ENCODE assay signal across 1 cellular context in genomic region chr17:43924558-43924957, GRCh38.
TF ChIP-seq lines count a peak whose summit lies in the region.

No MANE protein-coding gene starts in this region.

TF ChIP-seq in HepG2, 621 proteins besides CTCF, POLR2A, EP300 and RAD21 (continued from another document):
- TF ChIP-seq, protein P1, sequence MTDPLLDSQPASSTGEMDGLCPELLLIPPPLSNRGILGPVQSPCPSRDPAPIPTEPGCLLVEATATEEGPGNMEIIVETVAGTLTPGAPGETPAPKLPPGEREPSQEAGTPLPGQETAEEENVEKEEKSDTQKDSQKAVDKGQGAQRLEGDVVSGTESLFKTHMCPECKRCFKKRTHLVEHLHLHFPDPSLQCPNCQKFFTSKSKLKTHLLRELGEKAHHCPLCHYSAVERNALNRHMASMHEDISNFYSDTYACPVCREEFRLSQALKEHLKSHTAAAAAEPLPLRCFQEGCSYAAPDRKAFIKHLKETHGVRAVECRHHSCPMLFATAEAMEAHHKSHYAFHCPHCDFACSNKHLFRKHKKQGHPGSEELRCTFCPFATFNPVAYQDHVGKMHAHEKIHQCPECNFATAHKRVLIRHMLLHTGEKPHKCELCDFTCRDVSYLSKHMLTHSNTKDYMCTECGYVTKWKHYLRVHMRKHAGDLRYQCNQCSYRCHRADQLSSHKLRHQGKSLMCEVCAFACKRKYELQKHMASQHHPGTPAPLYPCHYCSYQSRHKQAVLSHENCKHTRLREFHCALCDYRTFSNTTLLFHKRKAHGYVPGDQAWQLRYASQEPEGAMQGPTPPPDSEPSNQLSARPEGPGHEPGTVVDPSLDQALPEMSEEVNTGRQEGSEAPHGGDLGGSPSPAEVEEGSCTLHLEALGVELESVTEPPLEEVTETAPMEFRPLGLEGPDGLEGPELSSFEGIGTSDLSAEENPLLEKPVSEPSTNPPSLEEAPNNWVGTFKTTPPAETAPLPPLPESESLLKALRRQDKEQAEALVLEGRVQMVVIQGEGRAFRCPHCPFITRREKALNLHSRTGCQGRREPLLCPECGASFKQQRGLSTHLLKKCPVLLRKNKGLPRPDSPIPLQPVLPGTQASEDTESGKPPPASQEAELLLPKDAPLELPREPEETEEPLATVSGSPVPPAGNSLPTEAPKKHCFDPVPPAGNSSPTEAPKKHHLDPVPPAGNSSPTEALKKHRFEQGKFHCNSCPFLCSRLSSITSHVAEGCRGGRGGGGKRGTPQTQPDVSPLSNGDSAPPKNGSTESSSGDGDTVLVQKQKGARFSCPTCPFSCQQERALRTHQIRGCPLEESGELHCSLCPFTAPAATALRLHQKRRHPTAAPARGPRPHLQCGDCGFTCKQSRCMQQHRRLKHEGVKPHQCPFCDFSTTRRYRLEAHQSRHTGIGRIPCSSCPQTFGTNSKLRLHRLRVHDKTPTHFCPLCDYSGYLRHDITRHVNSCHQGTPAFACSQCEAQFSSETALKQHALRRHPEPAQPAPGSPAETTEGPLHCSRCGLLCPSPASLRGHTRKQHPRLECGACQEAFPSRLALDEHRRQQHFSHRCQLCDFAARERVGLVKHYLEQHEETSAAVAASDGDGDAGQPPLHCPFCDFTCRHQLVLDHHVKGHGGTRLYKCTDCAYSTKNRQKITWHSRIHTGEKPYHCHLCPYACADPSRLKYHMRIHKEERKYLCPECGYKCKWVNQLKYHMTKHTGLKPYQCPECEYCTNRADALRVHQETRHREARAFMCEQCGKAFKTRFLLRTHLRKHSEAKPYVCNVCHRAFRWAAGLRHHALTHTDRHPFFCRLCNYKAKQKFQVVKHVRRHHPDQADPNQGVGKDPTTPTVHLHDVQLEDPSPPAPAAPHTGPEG (CRISPR knock-in tag; IDR thresholded peaks at IDR 0.05): no peak
- TF ChIP-seq HDAC1 (CRISPR knock-in tag; IDR thresholded peaks at IDR 0.05): no peak
- TF ChIP-seq, protein P2, sequence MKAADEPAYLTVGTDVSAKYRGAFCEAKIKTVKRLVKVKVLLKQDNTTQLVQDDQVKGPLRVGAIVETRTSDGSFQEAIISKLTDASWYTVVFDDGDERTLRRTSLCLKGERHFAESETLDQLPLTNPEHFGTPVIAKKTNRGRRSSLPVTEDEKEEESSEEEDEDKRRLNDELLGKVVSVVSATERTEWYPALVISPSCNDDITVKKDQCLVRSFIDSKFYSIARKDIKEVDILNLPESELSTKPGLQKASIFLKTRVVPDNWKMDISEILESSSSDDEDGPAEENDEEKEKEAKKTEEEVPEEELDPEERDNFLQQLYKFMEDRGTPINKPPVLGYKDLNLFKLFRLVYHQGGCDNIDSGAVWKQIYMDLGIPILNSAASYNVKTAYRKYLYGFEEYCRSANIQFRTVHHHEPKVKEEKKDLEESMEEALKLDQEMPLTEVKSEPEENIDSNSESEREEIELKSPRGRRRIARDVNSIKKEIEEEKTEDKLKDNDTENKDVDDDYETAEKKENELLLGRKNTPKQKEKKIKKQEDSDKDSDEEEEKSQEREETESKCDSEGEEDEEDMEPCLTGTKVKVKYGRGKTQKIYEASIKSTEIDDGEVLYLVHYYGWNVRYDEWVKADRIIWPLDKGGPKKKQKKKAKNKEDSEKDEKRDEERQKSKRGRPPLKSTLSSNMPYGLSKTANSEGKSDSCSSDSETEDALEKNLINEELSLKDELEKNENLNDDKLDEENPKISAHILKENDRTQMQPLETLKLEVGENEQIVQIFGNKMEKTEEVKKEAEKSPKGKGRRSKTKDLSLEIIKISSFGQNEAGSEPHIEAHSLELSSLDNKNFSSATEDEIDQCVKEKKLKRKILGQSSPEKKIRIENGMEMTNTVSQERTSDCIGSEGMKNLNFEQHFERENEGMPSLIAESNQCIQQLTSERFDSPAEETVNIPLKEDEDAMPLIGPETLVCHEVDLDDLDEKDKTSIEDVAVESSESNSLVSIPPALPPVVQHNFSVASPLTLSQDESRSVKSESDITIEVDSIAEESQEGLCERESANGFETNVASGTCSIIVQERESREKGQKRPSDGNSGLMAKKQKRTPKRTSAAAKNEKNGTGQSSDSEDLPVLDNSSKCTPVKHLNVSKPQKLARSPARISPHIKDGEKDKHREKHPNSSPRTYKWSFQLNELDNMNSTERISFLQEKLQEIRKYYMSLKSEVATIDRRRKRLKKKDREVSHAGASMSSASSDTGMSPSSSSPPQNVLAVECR (CRISPR knock-in tag; IDR thresholded peaks at IDR 0.05; ENCODE audit: borderline replicate concordance): no peak
- no peak for TF ChIP-seq PHF8 (CRISPR knock-in tag; IDR thresholded peaks at IDR 0.05)
- TF ChIP-seq KDM6A (CRISPR knock-in tag; IDR thresholded peaks at IDR 0.05; ENCODE audit: low read depth): no peak
- TF ChIP-seq ZNF607 (CRISPR knock-in tag; IDR thresholded peaks at IDR 0.05; ENCODE audit: borderline replicate concordance): no peak
- TF ChIP-seq RAD51 (IDR thresholded peaks at IDR 0.05; ENCODE audit: borderline replicate concordance): peak; percentile 22; the same call in 1 of the 2 replicates
- peak; percentile 78 for TF ChIP-seq CEBPB (IDR thresholded peaks at IDR 0.05; ENCODE audit: borderline replicate concordance, low read depth, low read length)
- no peak for TF ChIP-seq ATF7 (IDR thresholded peaks at IDR 0.05)
- TF ChIP-seq ATF7 (CRISPR knock-in tag; IDR thresholded peaks at IDR 0.05): no peak
- no peak for TF ChIP-seq SP2 (CRISPR knock-in tag; IDR thresholded peaks at IDR 0.05)
- no peak for TF ChIP-seq MEIS2 (CRISPR knock-in tag; IDR thresholded peaks at IDR 0.05)
